In the genomic region with DNA sequence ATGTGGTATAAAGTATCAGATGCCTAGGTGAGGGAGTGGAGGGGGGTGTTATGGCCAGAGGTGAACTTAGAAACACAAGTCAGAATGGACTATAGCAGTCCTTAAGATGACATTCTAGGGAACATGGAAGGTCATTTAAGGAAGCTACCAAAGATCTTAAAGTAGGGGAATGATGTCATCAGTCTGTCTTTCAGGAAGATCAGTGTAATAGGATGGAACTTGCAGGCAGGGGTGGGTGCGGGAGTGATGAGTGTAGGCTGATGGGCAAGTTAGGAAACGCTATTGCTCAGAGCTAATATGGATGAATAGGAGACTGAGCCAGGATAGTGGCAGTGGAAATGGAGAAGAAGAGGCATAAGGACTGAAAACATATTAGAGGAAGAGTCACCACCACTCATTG, we compare ENCODE assay signal across 24 cellular contexts. TPM values are rescaled to one million over a fixed set of nuclear protein-coding genes. Genes with fewer than 3 reads are reported as not detected.
"Had no signal": no experiment of that assay in that cellular context is flagged by ENCODE, and none has a peak within 500 bp of the region (broad histone marks: within the 10 kb centered on the region; RNA-seq: fewer than 3 reads in every experiment).

No MANE protein-coding gene starts in this region.

- DNase-seq: effector memory CD8-positive, alpha-beta T cell; erythroblast; heart left ventricle; hippocampal formation; mucosa of descending colon; naive thymus-derived CD8-positive, alpha-beta T cell; posterior cingulate gyrus; sigmoid colon; stimulated activated CD4-positive, alpha-beta T cell treated with anti-CD3 and anti-CD28 coated beads, Interleukin-2, amount 100 ng/mL, for 24 hours; stimulated activated CD4-positive, alpha-beta T cell treated with anti-CD3 and anti-CD28 coated beads, Interleukin-4, amount 100 ng/mL, for 4 hours; stimulated activated naive B cell treated with anti-CD40 and anti-IgM and Interleukin-4, amounts not matched to agents 10 μg/mL and 1 μg/mL and 100 μg/mL, for 72 hours; stimulated activated naive CD8-positive, alpha-beta T cell treated with anti-CD3 and anti-CD28 coated beads, Interleukin-15, amount 100 ng/mL, for 72 hours; testis had no signal

- H3K36me3 ChIP-seq: heart left ventricle, sigmoid colon, tibial nerve had no signal

- FAIRE-seq: colon, frontal cortex had no signal

- H3K4me1 ChIP-seq: heart left ventricle, testis, tibial nerve had no signal

- ATAC-seq: effector memory CD8-positive, alpha-beta T cell; heart left ventricle; mucosa of descending colon; naive thymus-derived CD8-positive, alpha-beta T cell; stimulated activated naive B cell treated with anti-CD40 and anti-IgM and Interleukin-4, amounts not matched to agents 10 μg/mL and 1 μg/mL and 100 μg/mL, for 72 hours; stimulated activated naive CD8-positive, alpha-beta T cell treated with anti-CD3 and anti-CD28 coated beads, Interleukin-15, amount 100 ng/mL, for 72 hours had no signal

- H3K4me3 ChIP-seq: heart left ventricle, mucosa of descending colon, sigmoid colon, skin epidermis, testis, tibial nerve had no signal

- H3K9me3 ChIP-seq: heart left ventricle, mucosa of descending colon, sigmoid colon, testis, tibial nerve had no signal

- H3K27me3 ChIP-seq: heart left ventricle, sigmoid colon, testis, tibial nerve had no signal

- H3K27ac ChIP-seq: heart left ventricle, sigmoid colon, skin epidermis, testis, tibial nerve had no signal

RNA-seq across cellular contexts. Expression of gene CWH43, which starts 27.5 kb away (rescaled TPM):
- total RNA-seq: frontal cortex; glomerular endothelial cell; heart left ventricle; lung microvascular endothelial cell; mesenteric fat pad; naive thymus-derived CD8-positive, alpha-beta T cell; osteocyte; pulmonary artery endothelial cell; sigmoid colon; subcutaneous adipose tissue; tibial nerve had no signal
- polyA plus RNA-seq: heart left ventricle; naive thymus-derived CD8-positive, alpha-beta T cell; neural cell had no signal
